Comparison of ENCODE assay signal across 1 cellular context in the genomic region with DNA sequence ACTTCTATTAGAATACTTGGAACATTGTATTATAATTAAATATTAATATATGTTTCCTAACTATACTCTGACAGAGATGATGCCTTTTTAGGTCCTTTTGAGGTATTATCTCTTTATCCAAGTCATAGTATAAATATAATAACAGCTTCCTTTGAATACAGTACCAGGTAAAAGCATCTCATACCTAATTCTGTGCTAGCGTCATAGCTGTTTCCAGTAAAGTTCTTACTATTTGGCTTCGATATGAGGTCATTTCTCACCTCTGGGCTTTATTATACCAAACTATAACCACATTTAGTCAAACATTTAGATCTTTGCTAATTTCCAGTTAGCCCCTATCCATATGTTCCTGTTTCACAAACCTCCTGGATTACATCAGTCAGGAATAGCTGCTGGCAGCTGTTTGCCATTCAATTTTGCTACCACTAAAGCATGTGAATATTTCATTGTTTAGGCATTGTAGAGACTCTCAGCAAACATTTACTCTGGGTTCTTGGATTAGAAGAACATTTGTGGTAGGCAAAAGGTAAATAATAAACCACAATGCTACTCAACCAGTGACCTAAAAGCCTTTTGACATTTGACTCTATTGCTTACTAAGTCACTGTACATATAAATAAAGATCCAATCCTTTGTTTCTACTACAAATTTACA.
TF ChIP-seq lines count a peak whose summit lies in the region.

No MANE protein-coding gene starts in this region.

TF ChIP-seq in GM23338, 12 proteins besides CTCF, POLR2A, EP300 and RAD21 (continued from another document):
- TF ChIP-seq, protein P1, sequence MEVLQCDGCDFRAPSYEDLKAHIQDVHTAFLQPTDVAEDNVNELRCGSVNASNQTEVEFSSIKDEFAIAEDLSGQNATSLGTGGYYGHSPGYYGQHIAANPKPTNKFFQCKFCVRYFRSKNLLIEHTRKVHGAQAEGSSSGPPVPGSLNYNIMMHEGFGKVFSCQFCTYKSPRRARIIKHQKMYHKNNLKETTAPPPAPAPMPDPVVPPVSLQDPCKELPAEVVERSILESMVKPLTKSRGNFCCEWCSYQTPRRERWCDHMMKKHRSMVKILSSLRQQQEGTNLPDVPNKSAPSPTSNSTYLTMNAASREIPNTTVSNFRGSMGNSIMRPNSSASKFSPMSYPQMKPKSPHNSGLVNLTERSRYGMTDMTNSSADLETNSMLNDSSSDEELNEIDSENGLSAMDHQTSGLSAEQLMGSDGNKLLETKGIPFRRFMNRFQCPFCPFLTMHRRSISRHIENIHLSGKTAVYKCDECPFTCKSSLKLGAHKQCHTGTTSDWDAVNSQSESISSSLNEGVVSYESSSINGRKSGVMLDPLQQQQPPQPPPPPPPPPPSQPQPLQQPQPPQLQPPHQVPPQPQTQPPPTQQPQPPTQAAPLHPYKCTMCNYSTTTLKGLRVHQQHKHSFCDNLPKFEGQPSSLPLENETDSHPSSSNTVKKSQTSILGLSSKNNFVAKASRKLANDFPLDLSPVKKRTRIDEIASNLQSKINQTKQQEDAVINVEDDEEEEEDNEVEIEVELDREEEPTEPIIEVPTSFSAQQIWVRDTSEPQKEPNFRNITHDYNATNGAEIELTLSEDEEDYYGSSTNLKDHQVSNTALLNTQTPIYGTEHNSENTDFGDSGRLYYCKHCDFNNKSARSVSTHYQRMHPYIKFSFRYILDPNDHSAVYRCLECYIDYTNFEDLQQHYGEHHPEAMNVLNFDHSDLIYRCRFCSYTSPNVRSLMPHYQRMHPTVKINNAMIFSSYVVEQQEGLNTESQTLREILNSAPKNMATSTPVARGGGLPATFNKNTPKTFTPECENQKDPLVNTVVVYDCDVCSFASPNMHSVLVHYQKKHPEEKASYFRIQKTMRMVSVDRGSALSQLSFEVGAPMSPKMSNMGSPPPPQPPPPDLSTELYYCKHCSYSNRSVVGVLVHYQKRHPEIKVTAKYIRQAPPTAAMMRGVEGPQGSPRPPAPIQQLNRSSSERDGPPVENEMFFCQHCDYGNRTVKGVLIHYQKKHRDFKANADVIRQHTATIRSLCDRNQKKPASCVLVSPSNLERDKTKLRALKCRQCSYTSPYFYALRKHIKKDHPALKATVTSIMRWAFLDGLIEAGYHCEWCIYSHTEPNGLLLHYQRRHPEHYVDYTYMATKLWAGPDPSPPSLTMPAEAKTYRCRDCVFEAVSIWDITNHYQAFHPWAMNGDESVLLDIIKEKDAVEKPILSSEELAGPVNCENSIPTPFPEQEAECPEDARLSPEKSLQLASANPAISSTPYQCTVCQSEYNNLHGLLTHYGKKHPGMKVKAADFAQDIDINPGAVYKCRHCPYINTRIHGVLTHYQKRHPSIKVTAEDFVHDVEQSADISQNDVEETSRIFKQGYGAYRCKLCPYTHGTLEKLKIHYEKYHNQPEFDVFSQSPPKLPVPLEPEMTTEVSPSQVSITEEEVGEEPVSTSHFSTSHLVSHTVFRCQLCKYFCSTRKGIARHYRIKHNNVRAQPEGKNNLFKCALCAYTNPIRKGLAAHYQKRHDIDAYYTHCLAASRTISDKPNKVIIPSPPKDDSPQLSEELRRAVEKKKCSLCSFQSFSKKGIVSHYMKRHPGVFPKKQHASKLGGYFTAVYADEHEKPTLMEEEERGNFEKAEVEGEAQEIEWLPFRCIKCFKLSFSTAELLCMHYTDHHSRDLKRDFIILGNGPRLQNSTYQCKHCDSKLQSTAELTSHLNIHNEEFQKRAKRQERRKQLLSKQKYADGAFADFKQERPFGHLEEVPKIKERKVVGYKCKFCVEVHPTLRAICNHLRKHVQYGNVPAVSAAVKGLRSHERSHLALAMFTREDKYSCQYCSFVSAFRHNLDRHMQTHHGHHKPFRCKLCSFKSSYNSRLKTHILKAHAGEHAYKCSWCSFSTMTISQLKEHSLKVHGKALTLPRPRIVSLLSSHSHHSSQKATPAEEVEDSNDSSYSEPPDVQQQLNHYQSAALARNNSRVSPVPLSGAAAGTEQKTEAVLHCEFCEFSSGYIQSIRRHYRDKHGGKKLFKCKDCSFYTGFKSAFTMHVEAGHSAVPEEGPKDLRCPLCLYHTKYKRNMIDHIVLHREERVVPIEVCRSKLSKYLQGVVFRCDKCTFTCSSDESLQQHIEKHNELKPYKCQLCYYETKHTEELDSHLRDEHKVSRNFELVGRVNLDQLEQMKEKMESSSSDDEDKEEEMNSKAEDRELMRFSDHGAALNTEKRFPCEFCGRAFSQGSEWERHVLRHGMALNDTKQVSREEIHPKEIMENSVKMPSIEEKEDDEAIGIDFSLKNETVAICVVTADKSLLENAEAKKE (CRISPR knock-in tag; IDR thresholded peaks at IDR 0.05) = no peak
- TF ChIP-seq, protein P2, sequence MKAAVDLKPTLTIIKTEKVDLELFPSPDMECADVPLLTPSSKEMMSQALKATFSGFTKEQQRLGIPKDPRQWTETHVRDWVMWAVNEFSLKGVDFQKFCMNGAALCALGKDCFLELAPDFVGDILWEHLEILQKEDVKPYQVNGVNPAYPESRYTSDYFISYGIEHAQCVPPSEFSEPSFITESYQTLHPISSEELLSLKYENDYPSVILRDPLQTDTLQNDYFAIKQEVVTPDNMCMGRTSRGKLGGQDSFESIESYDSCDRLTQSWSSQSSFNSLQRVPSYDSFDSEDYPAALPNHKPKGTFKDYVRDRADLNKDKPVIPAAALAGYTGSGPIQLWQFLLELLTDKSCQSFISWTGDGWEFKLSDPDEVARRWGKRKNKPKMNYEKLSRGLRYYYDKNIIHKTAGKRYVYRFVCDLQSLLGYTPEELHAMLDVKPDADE (IDR thresholded peaks at IDR 0.05) = no peak
